ENCODE assay signal across 18 cellular contexts in the genomic region with DNA sequence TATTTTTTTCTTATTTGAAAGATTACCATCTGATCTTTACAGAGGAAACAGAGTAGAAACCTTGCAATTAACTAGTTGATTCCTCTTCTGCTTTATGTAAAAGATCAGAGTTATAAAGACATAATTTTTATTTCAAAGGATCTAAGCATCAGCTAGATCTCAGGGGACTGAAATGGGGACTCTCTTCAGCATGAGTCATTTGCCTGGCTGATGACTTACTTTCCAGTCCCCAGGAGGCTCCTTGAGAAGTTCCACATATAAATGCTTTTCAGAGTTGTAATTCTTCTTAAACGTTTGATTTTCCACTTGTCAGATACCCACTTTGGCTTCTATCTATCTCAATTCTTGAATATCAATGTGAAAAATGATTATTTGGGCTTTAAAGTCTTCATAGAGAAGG.
DNase-seq lines count a peak whose midpoint lies in the region; ATAC-seq, FAIRE-seq and TF ChIP-seq lines count a peak whose summit lies in the region.
"Had no signal": no experiment of that assay in that cellular context is flagged by ENCODE, and none has a peak within 500 bp of the region (broad histone marks: within the 10 kb centered on the region; RNA-seq: fewer than 3 reads in every experiment).

No MANE protein-coding gene starts in this region.

- no peak for TF ChIP-seq EP300 in A549 (IDR thresholded peaks at IDR 0.05)

- no peaks in the 10 kb centered on the region for H3K9me3 ChIP-seq in A549
- H3K9me3 ChIP-seq: suprapubic skin had no signal

- no peaks in the 10 kb centered on the region for H3K4me1 Mint-ChIP-seq in activated B cell treated with CpG ODN at 0.5 μM for 24 hours

- DNase-seq in A549 (ENCODE audit: low read depth in 1 of 2, low spot score in 1 of 2) (no peak), EH (ENCODE audit: low read depth) (peak; percentile 20), activated B cell treated with CpG ODN at 0.5 μM for 24 hours (no peak), glomerular visceral epithelial cell (ENCODE audit: extremely low spot score) (peak; percentile 22), LoVo (ENCODE audit: low spot score) (no peak), AML-193 (lab: John Stamatoyannopoulos, UW) (no peak), NK-92 (lab: John Stamatoyannopoulos, UW; ENCODE audit: unreplicated experiment) (no peak)
- DNase-seq: activated CD4-positive, alpha-beta T cell treated with anti-CD3 and anti-CD28 coated beads, Interleukin-2, amount 10 ng/mL, durations not matched to agents 24 days and 14 days; activated gamma-delta T cell; amygdala; erythroblast; glutamatergic neuron; HCEC 1CT; NCI-H2081; NCI-H510A had no signal

- H3K4me1 ChIP-seq in A549: peaks cover 99% of the 10 kb centered on the region
- H3K4me1 ChIP-seq: suprapubic skin had no signal

- peak overlapping the region; percentile 36 for H3K4me2 ChIP-seq in A549

- H3K9me3 Mint-ChIP-seq in activated B cell treated with CpG ODN at 0.5 μM for 24 hours: no peaks in the 10 kb centered on the region
- H3K9me3 Mint-ChIP-seq: activated CD4-positive, alpha-beta T cell treated with anti-CD3 and anti-CD28 coated beads, Interleukin-2, amount 10 ng/mL, durations not matched to agents 24 days and 14 days had no signal

- POLR2A ChIA-PET in A549 (lab: Yijun Ruan, JAX) (interaction anchor here (0.8 kb wide), 1 partner anchor 81 kb away, joined by 3 read pairs; no protein-coding TSS in a partner anchor), activated B cell treated with CpG ODN at 0.5 μM for 24 hours (lab: Charles Lee) (no interaction called here)

- no peak for FAIRE-seq in A549 (lab: Jason Lieb, UNC)
- FAIRE-seq: G401.6 had no signal

- peaks cover 15% of the 10 kb centered on the region for H3K36me3 Mint-ChIP-seq in activated B cell treated with CpG ODN at 0.5 μM for 24 hours (ENCODE audit: low read depth)

- no peak overlapping the region for H3K27ac Mint-ChIP-seq in activated B cell treated with CpG ODN at 0.5 μM for 24 hours
- H3K27ac Mint-ChIP-seq: activated CD4-positive, alpha-beta T cell treated with anti-CD3 and anti-CD28 coated beads, Interleukin-2, amount 10 ng/mL, durations not matched to agents 24 days and 14 days had no signal

- CTCF ChIA-PET in A549 (lab: Yijun Ruan, JAX): no interaction called here
- CTCF ChIA-PET in activated B cell treated with CpG ODN at 0.5 μM for 24 hours (lab: Charles Lee): no interaction called here

- TF ChIP-seq POLR2A in A549 (IDR thresholded peaks at IDR 0.05; ENCODE audit: low read length): no peak

- no peak overlapping the region for H3K4me3 Mint-ChIP-seq in activated B cell treated with CpG ODN at 0.5 μM for 24 hours
- H3K4me3 Mint-ChIP-seq: activated CD4-positive, alpha-beta T cell treated with anti-CD3 and anti-CD28 coated beads, Interleukin-2, amount 10 ng/mL, durations not matched to agents 24 days and 14 days had no signal

- no peak overlapping the region for H3K4me3 ChIP-seq in A549
- H3K4me3 ChIP-seq: suprapubic skin had no signal

- ATAC-seq in A549 (no peak), activated B cell treated with CpG ODN at 0.5 μM for 24 hours (ENCODE audit: low read depth) (peak; percentile 34), HG02973 (IDR thresholded peaks at IDR 0.05; ENCODE audit: unreplicated experiment) (no peak)

- WGBS in A549 (ENCODE audit: missing lambda C conversion rate): 0% methylated on average over 1 of the region's 1 CpG

- no peaks in the 10 kb centered on the region for H3K27me3 Mint-ChIP-seq in activated B cell treated with CpG ODN at 0.5 μM for 24 hours
- H3K27me3 Mint-ChIP-seq: activated CD4-positive, alpha-beta T cell treated with anti-CD3 and anti-CD28 coated beads, Interleukin-2, amount 10 ng/mL, durations not matched to agents 24 days and 14 days had no signal

- intact Hi-C loops in activated B cell treated with CpG ODN at 0.5 μM for 24 hours (cut with micrococcal nuclease): no loop called here

- no peak for TF ChIP-seq CTCF in A549 (IDR thresholded peaks at IDR 0.05)
- no peak for TF ChIP-seq CTCF in activated B cell treated with CpG ODN at 0.5 μM for 24 hours (IDR thresholded peaks at IDR 0.05)

- no peak for TF ChIP-seq RAD21 in A549 (conservative IDR thresholded peaks at IDR 0.05 in 1 of 2, IDR thresholded peaks at IDR 0.05 in 1 of 2)

- peak overlapping the region; percentile 49 to 68; a peak in 5 of 6 replicates for H3K27ac ChIP-seq in A549
- H3K27ac ChIP-seq: suprapubic skin had no signal

TF ChIP-seq in A549, 52 proteins besides CTCF, POLR2A, EP300 and RAD21:
- TF ChIP-seq FOSL2 (IDR thresholded peaks at IDR 0.05) (no peak; the same call in 1 of the 2 replicates), FOSL2 (CRISPR knock-in tag; IDR thresholded peaks at IDR 0.05) (peak; percentile 57), JUN (IDR thresholded peaks at IDR 0.05) (peak in 1 of 2 experiments; percentile 22; a peak in 1 of 5 replicates), BHLHE40 (IDR thresholded peaks at IDR 0.05; ENCODE audit: low read depth, low read length) (no peak), TFCP2L1 (CRISPR knock-in tag; IDR thresholded peaks at IDR 0.05) (no peak)
TF ChIP-seq in A549: peak in this region for 2.

Comparison
In these comparisons a context has a peak if more than half of its experiments do, and no peak if none do; other contexts are left out.
1. DNase-seq: peak in EH (single experiment) and glomerular visceral epithelial cell (single experiment); none in A549 (0 of 2), activated B cell treated with CpG ODN at 0.5 μM for 24 hours (single experiment), LoVo (single experiment), AML-193 (0 of 2) and NK-92 (single experiment).